In the genomic region with DNA sequence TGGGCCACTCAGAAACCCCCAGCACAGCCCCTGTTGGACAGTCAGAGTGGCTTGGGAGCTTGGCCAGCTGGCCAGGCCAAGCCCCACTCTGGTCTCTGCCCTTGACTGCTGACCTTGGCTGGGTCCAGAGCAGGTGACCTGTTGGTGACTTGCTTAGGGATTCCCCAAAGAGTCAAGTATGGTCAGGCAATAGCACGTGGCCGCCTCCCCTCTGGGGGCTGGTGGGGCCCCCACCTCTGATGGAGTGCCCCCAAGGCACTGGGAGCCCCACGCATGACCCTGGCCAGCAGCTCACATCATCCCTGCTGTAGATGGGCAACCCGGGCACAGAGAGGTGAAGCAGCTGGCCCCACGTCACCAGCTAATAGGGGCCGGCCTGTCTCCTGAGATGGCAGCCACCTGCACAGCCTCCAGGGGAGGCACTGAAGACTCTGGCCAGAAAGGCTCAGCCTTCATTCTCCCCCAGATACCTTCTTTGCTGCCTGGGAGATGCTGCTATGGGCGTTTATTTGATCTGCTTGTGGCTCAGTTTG, we compare ENCODE assay signal across 23 cellular contexts. TPM values are rescaled to one million over a fixed set of nuclear protein-coding genes. Genes with fewer than 3 reads are reported as not detected.
DNase-seq lines count a peak whose midpoint lies in the region; ATAC-seq and TF ChIP-seq lines count a peak whose summit lies in the region.
"Had no signal": no experiment of that assay in that cellular context is flagged by ENCODE, and none has a peak within 500 bp of the region (broad histone marks: within the 10 kb centered on the region; RNA-seq: fewer than 3 reads in every experiment).

No MANE protein-coding gene starts in this region.

- H3F3A ChIP-seq in neural progenitor cell (ENCODE audit: low read depth) = no peaks in the 10 kb centered on the region

- H3K27me3 ChIP-seq in neural progenitor cell = peaks cover 9% of the 10 kb centered on the region
- H3K27me3 ChIP-seq: Peyer's patch, SJSA1 had no signal

- no peaks in the 10 kb centered on the region for H3K27me3 Mint-ChIP-seq in activated CD4-positive, alpha-beta T cell treated with anti-CD3 and anti-CD28 coated beads, Interleukin-2, amount 10 ng/mL, durations not matched to agents 24 days and 14 days
- H3K27me3 Mint-ChIP-seq in activated CD4-positive, alpha-beta T cell treated with anti-CD3 and anti-CD28 coated beads, Interleukin-2, amount 10 ng/mL, durations not matched to agents 7 days and 5 days = peaks cover 2% of the 10 kb centered on the region
- H3K27me3 Mint-ChIP-seq in neural progenitor cell (ENCODE audit: insufficient read depth, low read depth) = peaks cover 4% of the 10 kb centered on the region

- intact Hi-C loops in activated CD4-positive, alpha-beta T cell treated with anti-CD3 and anti-CD28 coated beads, Interleukin-2, amount 10 ng/mL, durations not matched to agents 24 days and 14 days (cut with micrococcal nuclease) = no loop called here
- intact Hi-C loops in left ventricle myocardium superior (cut with micrococcal nuclease) (no loop called here), left cardiac atrium (cut with DNase I) (no loop called here)

- H3K9ac ChIP-seq in neural progenitor cell = no peak overlapping the region
- H3K9ac ChIP-seq: BLaER1 treated with 17β-estradiol and CSF1 and Interleukin-3, amounts not matched to agents 10 nM and 100 nM had no signal

- H3K4me2 ChIP-seq in neural progenitor cell = no peak overlapping the region

- DNase-seq in activated CD4-positive, alpha-beta T cell treated with anti-CD3 and anti-CD28 coated beads, Interleukin-2, amount 10 ng/mL, durations not matched to agents 24 days and 14 days = no peak
- no peak for DNase-seq in activated CD4-positive, alpha-beta T cell treated with anti-CD3 and anti-CD28 coated beads, Interleukin-2, amount 10 ng/mL, durations not matched to agents 7 days and 5 days
- DNase-seq in left ventricle myocardium superior = no peak
- DNase-seq in left cardiac atrium = no peak
- no peak for DNase-seq in neural progenitor cell (ENCODE audit: low spot score)
- no peak for DNase-seq in COLO668 (lab: John Stamatoyannopoulos, UW; ENCODE audit: unreplicated experiment)
- DNase-seq: 8988T; CD8-positive, alpha-beta memory T cell; Karpas-422; MV-4-11; NCI-H1105 treated with DMSO at 0.1 percent for 48 hours; NCI-H2029 treated with DMSO at 0.1 percent for 48 hours; NCI-H226; NCI-H510A treated with DMSO at 0.1 percent for 48 hours; NCI-H748 treated with DMSO at 0.1 percent for 48 hours; NK-92 treated with Interleukin-12 subunit alpha and Interleukin-12 subunit beta, amount 100 ng/mL, for 24 hours; Peyer's patch had no signal

- CTCF ChIA-PET in activated CD4-positive, alpha-beta T cell treated with anti-CD3 and anti-CD28 coated beads, Interleukin-2, amount 10 ng/mL, durations not matched to agents 7 days and 5 days (lab: Charles Lee) = interaction anchor here (1.1 to 7.6 kb wide), 10 partner anchors 10 to 59 kb away, joined by 3 to 112 read pairs (median 4); a partner anchor contains a TSS

- H3K36me3 ChIP-seq in neural progenitor cell = no peaks in the 10 kb centered on the region
- H3K36me3 ChIP-seq: BLaER1 treated with 17β-estradiol and CSF1 and Interleukin-3, amounts not matched to agents 10 nM and 100 nM; Peyer's patch; SJSA1 had no signal

- no peak overlapping the region for H3K4me3 ChIP-seq in neural progenitor cell
- H3K4me3 ChIP-seq: BLaER1 treated with 17β-estradiol and CSF1 and Interleukin-3, amounts not matched to agents 10 nM and 100 nM; Peyer's patch; SJSA1 had no signal

- no peaks in the 10 kb centered on the region for H3K4me1 ChIP-seq in neural progenitor cell

- POLR2A ChIA-PET in activated CD4-positive, alpha-beta T cell treated with anti-CD3 and anti-CD28 coated beads, Interleukin-2, amount 10 ng/mL, durations not matched to agents 7 days and 5 days (lab: Charles Lee) = no interaction called here

- H3K79me2 ChIP-seq in neural progenitor cell (ENCODE audit: low read depth) = no peaks in the 10 kb centered on the region

- peak; percentile 15 for ATAC-seq in left ventricle myocardium superior
- no peak for ATAC-seq in left cardiac atrium
- no peak for ATAC-seq in HG03108 (IDR thresholded peaks at IDR 0.05; ENCODE audit: unreplicated experiment)

- no peak overlapping the region for H3K27ac ChIP-seq in neural progenitor cell
- H3K27ac ChIP-seq: BLaER1 treated with 17β-estradiol and CSF1 and Interleukin-3, amounts not matched to agents 10 nM and 100 nM; Peyer's patch; SJSA1 had no signal

- H3K9me3 Mint-ChIP-seq in activated CD4-positive, alpha-beta T cell treated with anti-CD3 and anti-CD28 coated beads, Interleukin-2, amount 10 ng/mL, durations not matched to agents 24 days and 14 days = no peaks in the 10 kb centered on the region
- H3K9me3 Mint-ChIP-seq in activated CD4-positive, alpha-beta T cell treated with anti-CD3 and anti-CD28 coated beads, Interleukin-2, amount 10 ng/mL, durations not matched to agents 7 days and 5 days = no peaks in the 10 kb centered on the region
- H3K9me3 Mint-ChIP-seq in neural progenitor cell = no peaks in the 10 kb centered on the region
- H3K9me3 Mint-ChIP-seq: CD8-positive, alpha-beta memory T cell had no signal

- H2AFZ ChIP-seq in neural progenitor cell (replicated peaks) = no peak overlapping the region

- no peak for TF ChIP-seq CTCF in neural progenitor cell (IDR thresholded peaks at IDR 0.05)

- H4K20me1 ChIP-seq in neural progenitor cell (ENCODE audit: low read depth) = no peaks in the 10 kb centered on the region
- H4K20me1 ChIP-seq: BLaER1 treated with 17β-estradiol and CSF1 and Interleukin-3, amounts not matched to agents 10 nM and 100 nM had no signal

- no peaks in the 10 kb centered on the region for H3K36me3 Mint-ChIP-seq in activated CD4-positive, alpha-beta T cell treated with anti-CD3 and anti-CD28 coated beads, Interleukin-2, amount 10 ng/mL, durations not matched to agents 24 days and 14 days (ENCODE audit: low read depth)
- no peaks in the 10 kb centered on the region for H3K36me3 Mint-ChIP-seq in activated CD4-positive, alpha-beta T cell treated with anti-CD3 and anti-CD28 coated beads, Interleukin-2, amount 10 ng/mL, durations not matched to agents 7 days and 5 days (ENCODE audit: low read depth)
- peaks cover 2% of the 10 kb centered on the region for H3K36me3 Mint-ChIP-seq in neural progenitor cell
- H3K36me3 Mint-ChIP-seq: CD8-positive, alpha-beta memory T cell had no signal

- peaks cover 45% of the 10 kb centered on the region for H3K4me1 Mint-ChIP-seq in activated CD4-positive, alpha-beta T cell treated with anti-CD3 and anti-CD28 coated beads, Interleukin-2, amount 10 ng/mL, durations not matched to agents 24 days and 14 days
- peaks cover 47% of the 10 kb centered on the region for H3K4me1 Mint-ChIP-seq in activated CD4-positive, alpha-beta T cell treated with anti-CD3 and anti-CD28 coated beads, Interleukin-2, amount 10 ng/mL, durations not matched to agents 7 days and 5 days
- H3K4me1 Mint-ChIP-seq in neural progenitor cell = peaks cover 16% of the 10 kb centered on the region

- no peak overlapping the region for H3K4me3 Mint-ChIP-seq in activated CD4-positive, alpha-beta T cell treated with anti-CD3 and anti-CD28 coated beads, Interleukin-2, amount 10 ng/mL, durations not matched to agents 24 days and 14 days
- H3K4me3 Mint-ChIP-seq in activated CD4-positive, alpha-beta T cell treated with anti-CD3 and anti-CD28 coated beads, Interleukin-2, amount 10 ng/mL, durations not matched to agents 7 days and 5 days = no peak overlapping the region
- H3K4me3 Mint-ChIP-seq in neural progenitor cell = no peak overlapping the region
- H3K4me3 Mint-ChIP-seq: CD8-positive, alpha-beta memory T cell had no signal

- no peaks in the 10 kb centered on the region for H3K9me3 ChIP-seq in neural progenitor cell (ENCODE audit: low read depth)
- H3K9me3 ChIP-seq: BLaER1 treated with 17β-estradiol and CSF1 and Interleukin-3, amounts not matched to agents 10 nM and 100 nM; Peyer's patch; SJSA1 had no signal

- peak overlapping the region; percentile 76 for H3K27ac Mint-ChIP-seq in activated CD4-positive, alpha-beta T cell treated with anti-CD3 and anti-CD28 coated beads, Interleukin-2, amount 10 ng/mL, durations not matched to agents 24 days and 14 days
- H3K27ac Mint-ChIP-seq in activated CD4-positive, alpha-beta T cell treated with anti-CD3 and anti-CD28 coated beads, Interleukin-2, amount 10 ng/mL, durations not matched to agents 7 days and 5 days = no peak overlapping the region
- H3K27ac Mint-ChIP-seq in neural progenitor cell = peak overlapping the region; percentile 75
- H3K27ac Mint-ChIP-seq: CD8-positive, alpha-beta memory T cell had no signal

RNA-seq across cellular contexts. Expression of a gene that starts 1.8 kb away (rescaled TPM):
- not detected in 2 replicates for total RNA-seq in activated CD4-positive, alpha-beta T cell treated with anti-CD3 and anti-CD28 coated beads, Interleukin-2, amount 10 ng/mL, durations not matched to agents 24 days and 14 days
- not detected for total RNA-seq in activated CD4-positive, alpha-beta T cell treated with anti-CD3 and anti-CD28 coated beads, Interleukin-2, amount 10 ng/mL, durations not matched to agents 7 days and 5 days
- total RNA-seq in left ventricle myocardium superior = 0.74 TPM
- not detected for total RNA-seq in left cardiac atrium
- not detected in 2 replicates for total RNA-seq in neural progenitor cell (ENCODE audit: low replicate concordance)
- total RNA-seq: CD8-positive, alpha-beta memory T cell; Daoy; M059J; OCI-LY7; Peyer's patch; SJSA1 had no signal

RNA-seq across cellular contexts. Expression of a gene that starts 22.6 kb away (rescaled TPM):
- 21.1 and 21.6 TPM in 2 replicates for total RNA-seq in activated CD4-positive, alpha-beta T cell treated with anti-CD3 and anti-CD28 coated beads, Interleukin-2, amount 10 ng/mL, durations not matched to agents 24 days and 14 days
- total RNA-seq in activated CD4-positive, alpha-beta T cell treated with anti-CD3 and anti-CD28 coated beads, Interleukin-2, amount 10 ng/mL, durations not matched to agents 7 days and 5 days = 10 to 100 TPM; 20.7 to 21.1 TPM
- total RNA-seq in left ventricle myocardium superior (268 TPM), left cardiac atrium (100 to 1,000 TPM; 102 to 105 TPM), neural progenitor cell (ENCODE audit: low replicate concordance) (0.62 TPM in 1 of 2 replicates, not detected in the other)
- total RNA-seq: M059J had no signal

RNA-seq across cellular contexts. Expression of a gene that starts 27.2 kb away (rescaled TPM):
- total RNA-seq in activated CD4-positive, alpha-beta T cell treated with anti-CD3 and anti-CD28 coated beads, Interleukin-2, amount 10 ng/mL, durations not matched to agents 24 days and 14 days = 1.3 and 1.7 TPM in 2 replicates
- 1 to 10 TPM; 2.3 to 2.4 TPM for total RNA-seq in activated CD4-positive, alpha-beta T cell treated with anti-CD3 and anti-CD28 coated beads, Interleukin-2, amount 10 ng/mL, durations not matched to agents 7 days and 5 days
- total RNA-seq in left ventricle myocardium superior (0.52 TPM), left cardiac atrium (under 1 TPM; 0.24 to 0.56 TPM), neural progenitor cell (ENCODE audit: low replicate concordance) (6.8 and 9.6 TPM in 2 replicates)

Comparison
In these comparisons a context has a peak if more than half of its experiments do, and no peak if none do; other contexts are left out.
1. RNA of a gene that starts 22.6 kb away (total RNA-seq): 268 TPM in left ventricle myocardium superior (single experiment), 102 to 105 TPM in left cardiac atrium, 21.1 to 21.6 TPM in activated CD4-positive, alpha-beta T cell treated with anti-CD3 and anti-CD28 coated beads, Interleukin-2, amount 10 ng/mL, durations not matched to agents 24 days and 14 days and 20.7 to 21.1 TPM in activated CD4-positive, alpha-beta T cell treated with anti-CD3 and anti-CD28 coated beads, Interleukin-2, amount 10 ng/mL, durations not matched to agents 7 days and 5 days; 0.62 TPM in neural progenitor cell; every median in the first group is over 10 times any median in the second.